ENCODE assay signal across 1 cellular context in genomic region chr18:75203456-75204261, GRCh38.
TF ChIP-seq lines count a peak whose summit lies in the region.

No MANE protein-coding gene starts in this region.

TF ChIP-seq in WTC11, 78 proteins besides CTCF, POLR2A, EP300 and RAD21 (continued from another document):
- TF ChIP-seq ERG (CRISPR knock-in tag; IDR thresholded peaks at IDR 0.05) (no peak), NFATC4 (CRISPR knock-in tag; IDR thresholded peaks at IDR 0.05) (no peak)
